ENCODE assay signal across 8 cellular contexts in genomic region chr3:167380004-167380689, GRCh38. TPM values are rescaled to one million over a fixed set of nuclear protein-coding genes. Genes with fewer than 3 reads are reported as not detected.
DNase-seq lines count a peak whose midpoint lies in the region; ATAC-seq and TF ChIP-seq lines count a peak whose summit lies in the region.

TSS of gene ZBBX (minus strand) at chr3:167380297. CDS start at chr3:167372901, 7,396 bp downstream.

- CTCF ChIA-PET in Panc1 (lab: Charles Lee): interaction anchor here (0.6 to 1.5 kb wide), 7 partner anchors 8 to 505 kb away, joined by 3 to 6 read pairs (median 3); no protein-coding TSS in a partner anchor

- no peak within 1 kb of the TSS for H3K27ac ChIP-seq in Panc1 (ENCODE audit: low read length)

- H3K4me1 Mint-ChIP-seq in activated T-cell treated with anti-CD3 and anti-CD28 coated beads, Interleukin-2, amount 50 U/mL, for 72 hours (ENCODE audit: low read depth): peaks cover 8% of the 10 kb centered on the region
- H3K4me1 Mint-ChIP-seq in natural killer cell: peaks cover 12 to 14% of the 10 kb centered on the region in 2 donors

- POLR2A ChIA-PET in Panc1 (lab: Charles Lee): no interaction called here

- DNase-seq in DMS153 treated with DMSO at 0.1 percent for 48 hours (lab: John Stamatoyannopoulos, UW; ENCODE audit: unreplicated experiment): peak; percentile 91
- peak; percentile 70 for DNase-seq in KG1 (lab: John Stamatoyannopoulos, UW)
- DNase-seq in Panc1 (ENCODE audit: low read depth, low spot score): peak; percentile 67
- peak; percentile 81 to 86 for DNase-seq in activated T-cell treated with anti-CD3 and anti-CD28 coated beads, Interleukin-2, amount 50 U/mL, for 72 hours
- peak; percentile 48 for DNase-seq in fibroblast of peridontal ligament (ENCODE audit: extremely low read depth)
- peak; percentile 84 for DNase-seq in natural killer cell
- peak; percentile 72 to 87 (median 76) for DNase-seq in stimulated activated naive CD4-positive, alpha-beta T cell (lab: John Stamatoyannopoulos, UW)

- ATAC-seq in GM21786 (IDR thresholded peaks at IDR 0.05; ENCODE audit: unreplicated experiment): peak; percentile 100
- peak; percentile 98 for ATAC-seq in Panc1
- peak; percentile 95 to 98 for ATAC-seq in activated T-cell treated with anti-CD3 and anti-CD28 coated beads, Interleukin-2, amount 50 U/mL, for 72 hours (replicated peaks in 1 of 2)
- peak; percentile 89 to 94 (median 93) for ATAC-seq in natural killer cell

- H3K4me3 Mint-ChIP-seq in activated T-cell treated with anti-CD3 and anti-CD28 coated beads, Interleukin-2, amount 50 U/mL, for 72 hours: peak within 1 kb of the TSS; percentile 82 to 93
- H3K4me3 Mint-ChIP-seq in natural killer cell: peak within 1 kb of the TSS; percentile 78

- BruUV-seq in Panc1 (replicated peaks; lab: Mats Ljungman, UMichigan): no TSS peak

- H3K36me3 ChIP-seq in Panc1 (ENCODE audit: control insufficient read depth, insufficient read depth, low read length): no peaks in the 10 kb centered on the region

- no peaks in the 10 kb centered on the region for H3K9me3 Mint-ChIP-seq in activated T-cell treated with anti-CD3 and anti-CD28 coated beads, Interleukin-2, amount 50 U/mL, for 72 hours
- H3K9me3 Mint-ChIP-seq in natural killer cell: no peaks in the 10 kb centered on the region

- TF ChIP-seq CTCF in Panc1 (IDR thresholded peaks at IDR 0.05) (peak; percentile 95), natural killer cell (IDR thresholded peaks at IDR 0.05) (peak; percentile 80)

- in situ Hi-C loops in Panc1 (cut with HindIII; ENCODE audit: low pct_unique_long_range_greater_than_20kb, low sequenced_read_pairs): no loop called here

- H3K4me3 ChIP-seq in Panc1 (ENCODE audit: low read depth in 2 of 2, low read length in 2 of 2): peak within 1 kb of the TSS; percentile 37 to 39

- H3K27me3 ChIP-seq in Panc1 (ENCODE audit: control insufficient read depth, insufficient read depth, low read length): no peaks in the 10 kb centered on the region; the same call in 1 of the 2 replicates

- intact Hi-C loops in Panc1 (cut with micrococcal nuclease; ENCODE audit: unreplicated experiment) (loop anchor here (2.0 kb wide), 2 partner anchors 305 to 503 kb away; no protein-coding TSS in a partner anchor), natural killer cell (cut with micrococcal nuclease) (loop anchor here (1.0 to 5.0 kb wide), 2 partner anchors 304 to 352 kb away; partner anchors contain the start of gene PDCD10)

- no peaks in the 10 kb centered on the region for H3K9me3 ChIP-seq in Panc1 (ENCODE audit: control insufficient read depth, insufficient read depth, low read depth, low read length)

- H3K27ac Mint-ChIP-seq in activated T-cell treated with anti-CD3 and anti-CD28 coated beads, Interleukin-2, amount 50 U/mL, for 72 hours: no peak within 1 kb of the TSS
- peak within 1 kb of the TSS; percentile 85 to 88 for H3K27ac Mint-ChIP-seq in natural killer cell

- H3K36me3 Mint-ChIP-seq in activated T-cell treated with anti-CD3 and anti-CD28 coated beads, Interleukin-2, amount 50 U/mL, for 72 hours (ENCODE audit: insufficient read depth in 2 of 2): no peaks in the 10 kb centered on the region
- H3K36me3 Mint-ChIP-seq in natural killer cell: no peaks in the 10 kb centered on the region

- H3K4me1 ChIP-seq in Panc1 (ENCODE audit: control insufficient read depth, insufficient read depth, low read length): no peaks in the 10 kb centered on the region

- peaks cover 21% of the 10 kb centered on the region for H3K27me3 Mint-ChIP-seq in activated T-cell treated with anti-CD3 and anti-CD28 coated beads, Interleukin-2, amount 50 U/mL, for 72 hours (ENCODE audit: low read depth)
- peaks cover 5 to 16% of the 10 kb centered on the region in 2 donors for H3K27me3 Mint-ChIP-seq in natural killer cell (ENCODE audit: low read depth in 2 of 2)

RNA-seq across cellular contexts. Expression of gene ZBBX, which starts in this region (rescaled TPM):
- not detected for total RNA-seq in Panc1 (2021; ENCODE audit: unreplicated experiment)
- not detected for polyA plus RNA-seq in Panc1 (2012; ENCODE audit: insufficient read length)
- not detected for total RNA-seq in activated T-cell treated with anti-CD3 and anti-CD28 coated beads, Interleukin-2, amount 50 U/mL, for 72 hours
- not detected for total RNA-seq in natural killer cell

Comparison
In these comparisons a context has a peak if more than half of its experiments do, and no peak if none do; other contexts are left out.
1. Peak in DNase-seq, ATAC-seq and H3K4me3 ChIP-seq in Panc1; RNA of the gene not detected or under 1 TPM.
2. Peak in DNase-seq and ATAC-seq in activated T-cell treated with anti-CD3 and anti-CD28 coated beads, Interleukin-2, amount 50 U/mL, for 72 hours; RNA of the gene not detected or under 1 TPM.
3. Peak in DNase-seq and ATAC-seq in natural killer cell; RNA of the gene not detected or under 1 TPM.